In genomic region chr7:27118580-27118979, GRCh38 we compare ENCODE assay signal across 1 cellular context.
TF ChIP-seq lines count a peak whose summit lies in the region.

No MANE protein-coding gene starts in this region.

TF ChIP-seq in IMR-90, 13 proteins besides CTCF, POLR2A, EP300 and RAD21:
- no peak for TF ChIP-seq BHLHE40 (IDR thresholded peaks at IDR 0.05; ENCODE audit: low read depth, low read length)
- TF ChIP-seq CHD1 (IDR thresholded peaks at IDR 0.05; ENCODE audit: low read depth, low read length) = no peak
- no peak for TF ChIP-seq ELK1 (IDR thresholded peaks at IDR 0.05; ENCODE audit: borderline replicate concordance, low read depth, low read length)
- no peak for TF ChIP-seq MXI1 (IDR thresholded peaks at IDR 0.05; ENCODE audit: borderline replicate concordance, low read depth, low read length)
